ENCODE assay signal across 1 cellular context in genomic region chr11:8309862-8310261, GRCh38.
TF ChIP-seq lines count a peak whose summit lies in the region.

No MANE protein-coding gene starts in this region.

TF ChIP-seq in K562, 482 proteins besides CTCF, POLR2A, EP300 and RAD21 (continued from another document):
- no peak for TF ChIP-seq TRIM28 (IDR thresholded peaks at IDR 0.05)
- no peak for TF ChIP-seq TBP (optimal IDR thresholded peaks at IDR 0.05; ENCODE audit: low read depth, low read length)
- no peak for TF ChIP-seq LCOR (CRISPR knock-in tag; IDR thresholded peaks at IDR 0.05)
- no peak for TF ChIP-seq RAD51 (IDR thresholded peaks at IDR 0.05; ENCODE audit: borderline replicate concordance, low read depth)
- TF ChIP-seq PRMT5 (CRISPR knock-in tag; IDR thresholded peaks at IDR 0.05), result no peak
- no peak for TF ChIP-seq ZNF57 (CRISPR knock-in tag; IDR thresholded peaks at IDR 0.05)
- TF ChIP-seq MXI1 (IDR thresholded peaks at IDR 0.05; ENCODE audit: low read depth, low read length), result no peak
- no peak for TF ChIP-seq POU5F1 (IDR thresholded peaks at IDR 0.05; ENCODE audit: borderline replicate concordance, low read depth, low read length, partially characterized antibody)
- no peak for TF ChIP-seq FOXA1 (IDR thresholded peaks at IDR 0.05; ENCODE audit: borderline replicate concordance)
- no peak for TF ChIP-seq TFAM (CRISPR knock-in tag; conservative IDR thresholded peaks at IDR 0.05)
- TF ChIP-seq ZC3H11A (IDR thresholded peaks at IDR 0.05; ENCODE audit: low read depth, low read length), result no peak
- TF ChIP-seq PHB (CRISPR knock-in tag; IDR thresholded peaks at IDR 0.05), result no peak
- no peak for TF ChIP-seq TARDBP (IDR thresholded peaks at IDR 0.05)
- TF ChIP-seq MEF2D (tag; conservative IDR thresholded peaks at IDR 0.05; ENCODE audit: low read depth), result no peak
